25 cellular contexts compared by ENCODE assay signal in the genomic region with DNA sequence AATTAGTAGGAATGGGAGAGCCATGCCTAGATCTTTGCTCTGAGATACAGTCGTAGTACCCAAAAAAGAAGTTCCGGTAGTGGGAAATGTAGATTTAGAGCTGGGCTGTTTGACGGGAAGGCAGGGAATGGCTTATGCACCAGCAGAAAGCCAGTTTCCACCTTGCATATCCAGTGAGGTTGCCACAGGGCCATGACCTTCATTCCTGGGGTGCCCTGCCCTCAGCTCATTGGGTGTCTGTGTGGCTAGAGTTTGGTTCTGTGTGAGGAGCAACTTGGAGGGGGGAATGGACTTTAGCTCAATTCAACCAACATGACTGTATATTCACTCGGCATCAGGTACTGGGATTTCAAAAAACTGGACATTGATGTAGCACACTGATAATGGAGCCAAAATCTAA.
A peak's percentile ranks its signal among the peaks of the same experiment; 100 is the strongest.
DNase-seq lines count a peak whose midpoint lies in the region; ATAC-seq and TF ChIP-seq lines count a peak whose summit lies in the region.
"Had no signal": no experiment of that assay in that cellular context is flagged by ENCODE, and none has a peak within 500 bp of the region (broad histone marks: within the 10 kb centered on the region; RNA-seq: fewer than 3 reads in every experiment).

No MANE protein-coding gene starts in this region.

- CTCF ChIA-PET in activated CD4-positive, alpha-beta T cell treated with anti-CD3 and anti-CD28 coated beads, Interleukin-2, amount 10 ng/mL, durations not matched to agents 7 days and 5 days (lab: Charles Lee), result interaction anchor here (0.9 to 3.1 kb wide), 5 partner anchors 12 to 303 kb away, joined by 3 to 18 read pairs (median 4); no protein-coding TSS in a partner anchor
- CTCF ChIA-PET in CD4-positive, alpha-beta T cell (lab: Charles Lee), result no interaction called here
- CTCF ChIA-PET in activated CD4-positive, alpha-beta memory T cell treated with anti-CD3 and anti-CD28 coated beads, Interleukin-2, amount 10 ng/mL, durations not matched to agents 7 days and 5 days (lab: Charles Lee), result interaction anchor here (0.9 to 3.3 kb wide), 6 partner anchors 10 to 302 kb away, joined by 3 to 14 read pairs (median 5); partner anchors contain the start of gene MLLT3

- no peak overlapping the region for H3K27ac ChIP-seq in CD4-positive, alpha-beta T cell (ENCODE audit: low read depth, low read length)
- peak overlapping the region; percentile 76 for H3K27ac ChIP-seq in epithelial cell of prostate
- H3K27ac ChIP-seq: A549, cardiac muscle cell, colonic mucosa, PC-9, right lobe of liver, tibial artery, vagina had no signal

- H3K9me3 Mint-ChIP-seq in activated CD4-positive, alpha-beta T cell treated with anti-CD3 and anti-CD28 coated beads, Interleukin-2, amount 10 ng/mL, durations not matched to agents 7 days and 5 days, result peaks cover 34% of the 10 kb centered on the region
- H3K9me3 Mint-ChIP-seq in CD4-positive, alpha-beta T cell, result peaks cover 3% of the 10 kb centered on the region
- peaks cover 13% of the 10 kb centered on the region for H3K9me3 Mint-ChIP-seq in activated CD4-positive, alpha-beta memory T cell treated with anti-CD3 and anti-CD28 coated beads, Interleukin-2, amount 10 ng/mL, durations not matched to agents 7 days and 5 days
- H3K9me3 Mint-ChIP-seq: IgD-negative memory B cell had no signal

- no peaks in the 10 kb centered on the region for H3K27me3 ChIP-seq in CD4-positive, alpha-beta T cell (ENCODE audit: control insufficient read depth, insufficient read depth, low read length)
- H3K27me3 ChIP-seq: cardiac muscle cell, colonic mucosa, right lobe of liver, spleen, tibial artery, vagina had no signal

- H3K9me3 ChIP-seq in CD4-positive, alpha-beta T cell (ENCODE audit: control insufficient read depth, low read length), result no peaks in the 10 kb centered on the region
- H3K9me3 ChIP-seq: A549, colonic mucosa, right lobe of liver, spleen, tibial artery, vagina had no signal

- TF ChIP-seq CTCF in CD4-positive, alpha-beta T cell (IDR thresholded peaks at IDR 0.05), result no peak

- peak overlapping the region; percentile 41 for H3K4me3 Mint-ChIP-seq in activated CD4-positive, alpha-beta T cell treated with anti-CD3 and anti-CD28 coated beads, Interleukin-2, amount 10 ng/mL, durations not matched to agents 7 days and 5 days
- peak overlapping the region; percentile 52 for H3K4me3 Mint-ChIP-seq in CD4-positive, alpha-beta T cell
- peak overlapping the region; percentile 45 for H3K4me3 Mint-ChIP-seq in activated CD4-positive, alpha-beta memory T cell treated with anti-CD3 and anti-CD28 coated beads, Interleukin-2, amount 10 ng/mL, durations not matched to agents 7 days and 5 days

- POLR2A ChIA-PET in activated CD4-positive, alpha-beta T cell treated with anti-CD3 and anti-CD28 coated beads, Interleukin-2, amount 10 ng/mL, durations not matched to agents 7 days and 5 days (lab: Charles Lee), result no interaction called here
- POLR2A ChIA-PET in CD4-positive, alpha-beta T cell (lab: Charles Lee), result interaction anchor here (0.7 to 2.8 kb wide), 16 partner anchors 12 to 709 kb away, joined by 3 to 21 read pairs (median 4); partner anchors contain the start of genes FOCAD and MLLT3
- POLR2A ChIA-PET in activated CD4-positive, alpha-beta memory T cell treated with anti-CD3 and anti-CD28 coated beads, Interleukin-2, amount 10 ng/mL, durations not matched to agents 7 days and 5 days (lab: Charles Lee), result interaction anchor here (0.8 to 4.3 kb wide), 11 partner anchors 11 to 362 kb away, joined by 3 to 28 read pairs (median 5); partner anchors contain the start of genes FOCAD and MLLT3

- peaks cover 79% of the 10 kb centered on the region for H3K4me1 Mint-ChIP-seq in activated CD4-positive, alpha-beta T cell treated with anti-CD3 and anti-CD28 coated beads, Interleukin-2, amount 10 ng/mL, durations not matched to agents 7 days and 5 days
- peaks cover 72% of the 10 kb centered on the region for H3K4me1 Mint-ChIP-seq in CD4-positive, alpha-beta T cell (ENCODE audit: low read depth)
- H3K4me1 Mint-ChIP-seq in activated CD4-positive, alpha-beta memory T cell treated with anti-CD3 and anti-CD28 coated beads, Interleukin-2, amount 10 ng/mL, durations not matched to agents 7 days and 5 days, result peaks cover 59% of the 10 kb centered on the region
- H3K4me1 Mint-ChIP-seq: IgD-negative memory B cell had no signal

- H3K36me3 Mint-ChIP-seq in activated CD4-positive, alpha-beta T cell treated with anti-CD3 and anti-CD28 coated beads, Interleukin-2, amount 10 ng/mL, durations not matched to agents 7 days and 5 days (ENCODE audit: low read depth), result peaks cover 59% of the 10 kb centered on the region
- H3K36me3 Mint-ChIP-seq in CD4-positive, alpha-beta T cell (ENCODE audit: low read depth), result peaks cover 4% of the 10 kb centered on the region
- H3K36me3 Mint-ChIP-seq in activated CD4-positive, alpha-beta memory T cell treated with anti-CD3 and anti-CD28 coated beads, Interleukin-2, amount 10 ng/mL, durations not matched to agents 7 days and 5 days (ENCODE audit: low read depth), result peaks cover 16% of the 10 kb centered on the region
- H3K36me3 Mint-ChIP-seq: IgD-negative memory B cell had no signal

- ATAC-seq in CD4-positive, alpha-beta T cell (ENCODE audit: poor library complexity), result no peak
- no peak for ATAC-seq in HG03196 (IDR thresholded peaks at IDR 0.05; ENCODE audit: unreplicated experiment)
- ATAC-seq: A549, left ventricle myocardium superior, right lobe of liver, SK-N-SH treated with all-trans-retinoic acid at 6 μM for 48 hours had no signal

- no peaks in the 10 kb centered on the region for H3K27me3 Mint-ChIP-seq in activated CD4-positive, alpha-beta T cell treated with anti-CD3 and anti-CD28 coated beads, Interleukin-2, amount 10 ng/mL, durations not matched to agents 7 days and 5 days
- H3K27me3 Mint-ChIP-seq in CD4-positive, alpha-beta T cell, result no peaks in the 10 kb centered on the region
- no peaks in the 10 kb centered on the region for H3K27me3 Mint-ChIP-seq in activated CD4-positive, alpha-beta memory T cell treated with anti-CD3 and anti-CD28 coated beads, Interleukin-2, amount 10 ng/mL, durations not matched to agents 7 days and 5 days

- no peak for DNase-seq in activated CD4-positive, alpha-beta T cell treated with anti-CD3 and anti-CD28 coated beads, Interleukin-2, amount 10 ng/mL, durations not matched to agents 7 days and 5 days
- DNase-seq in activated CD4-positive, alpha-beta T cell treated with anti-CD3 and anti-CD28 coated beads for 48 hours, result no peak
- DNase-seq in CD4-positive, alpha-beta T cell, result no peak
- DNase-seq in activated CD4-positive, alpha-beta memory T cell treated with anti-CD3 and anti-CD28 coated beads, Interleukin-2, amount 10 ng/mL, durations not matched to agents 7 days and 5 days, result no peak
- DNase-seq in epithelial cell of prostate (ENCODE audit: low read depth, low spot score), result no peak
- DNase-seq in T1000 (lab: John Stamatoyannopoulos, UW), result no peak
- DNase-seq in DMS53 (lab: John Stamatoyannopoulos, UW), result no peak
- DNase-seq: colonic mucosa; islet precursor cell; left ventricle myocardium superior; NCI-H1436; NCI-H2081 treated with DMSO at 0.1 percent for 48 hours; NCI-H526 treated with DMSO at 0.1 percent for 48 hours; PC-9; right lobe of liver; spleen; stimulated activated CD8-positive, alpha-beta memory T cell treated with anti-CD3 and anti-CD28 coated beads, Interleukin-4, amount 100 ng/mL, for 48 hours; tibial artery had no signal

- H3K27ac Mint-ChIP-seq in activated CD4-positive, alpha-beta T cell treated with anti-CD3 and anti-CD28 coated beads, Interleukin-2, amount 10 ng/mL, durations not matched to agents 7 days and 5 days, result peak overlapping the region; percentile 91
- peak overlapping the region; percentile 89 for H3K27ac Mint-ChIP-seq in CD4-positive, alpha-beta T cell
- H3K27ac Mint-ChIP-seq in activated CD4-positive, alpha-beta memory T cell treated with anti-CD3 and anti-CD28 coated beads, Interleukin-2, amount 10 ng/mL, durations not matched to agents 7 days and 5 days, result peak overlapping the region; percentile 81
- H3K27ac Mint-ChIP-seq: IgD-negative memory B cell, progenitor cell of endocrine pancreas had no signal

- intact Hi-C loops in CD4-positive, alpha-beta T cell (cut with DNase I, micrococcal nuclease), result loop anchor here in 1 of 2 experiments (10.0 kb wide), 1 partner anchor 1087 kb away; the partner anchor contains the start of gene DENND4C
